ENCODE assay signal across 3 cellular contexts in the genomic region with DNA sequence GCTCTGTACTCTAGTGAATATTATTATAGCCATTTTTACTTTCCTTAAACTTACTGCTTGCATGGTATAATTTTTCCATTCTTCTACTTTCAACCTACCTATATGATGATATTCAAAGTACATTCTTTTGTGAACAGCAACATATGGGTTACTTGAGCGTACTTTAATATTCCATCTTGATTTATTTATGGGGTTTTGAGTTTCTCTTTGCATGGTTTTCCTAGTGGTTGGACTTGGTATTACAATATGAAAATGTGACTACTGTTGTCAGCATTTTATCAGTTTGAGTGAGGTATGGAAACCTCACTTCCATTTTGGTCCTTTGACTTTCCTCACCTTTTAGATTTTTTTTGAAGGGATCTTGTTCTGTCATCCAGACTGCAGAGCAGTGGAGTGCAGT.
TF ChIP-seq lines count a peak whose summit lies in the region.

No MANE protein-coding gene starts in this region.

TF ChIP-seq in SK-N-SH, 30 proteins besides CTCF, POLR2A, EP300 and RAD21 (continued from another document):
- no peak for TF ChIP-seq CHD2 (IDR thresholded peaks at IDR 0.05; ENCODE audit: low read length, partially characterized antibody)
- no peak for TF ChIP-seq RXRA (IDR thresholded peaks at IDR 0.05; ENCODE audit: borderline replicate concordance, low read depth)
- TF ChIP-seq, protein P1, sequence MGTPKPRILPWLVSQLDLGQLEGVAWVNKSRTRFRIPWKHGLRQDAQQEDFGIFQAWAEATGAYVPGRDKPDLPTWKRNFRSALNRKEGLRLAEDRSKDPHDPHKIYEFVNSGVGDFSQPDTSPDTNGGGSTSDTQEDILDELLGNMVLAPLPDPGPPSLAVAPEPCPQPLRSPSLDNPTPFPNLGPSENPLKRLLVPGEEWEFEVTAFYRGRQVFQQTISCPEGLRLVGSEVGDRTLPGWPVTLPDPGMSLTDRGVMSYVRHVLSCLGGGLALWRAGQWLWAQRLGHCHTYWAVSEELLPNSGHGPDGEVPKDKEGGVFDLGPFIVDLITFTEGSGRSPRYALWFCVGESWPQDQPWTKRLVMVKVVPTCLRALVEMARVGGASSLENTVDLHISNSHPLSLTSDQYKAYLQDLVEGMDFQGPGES (IDR thresholded peaks at IDR 0.05; ENCODE audit: low read depth, low read length): no peak
- TF ChIP-seq, protein P2, sequence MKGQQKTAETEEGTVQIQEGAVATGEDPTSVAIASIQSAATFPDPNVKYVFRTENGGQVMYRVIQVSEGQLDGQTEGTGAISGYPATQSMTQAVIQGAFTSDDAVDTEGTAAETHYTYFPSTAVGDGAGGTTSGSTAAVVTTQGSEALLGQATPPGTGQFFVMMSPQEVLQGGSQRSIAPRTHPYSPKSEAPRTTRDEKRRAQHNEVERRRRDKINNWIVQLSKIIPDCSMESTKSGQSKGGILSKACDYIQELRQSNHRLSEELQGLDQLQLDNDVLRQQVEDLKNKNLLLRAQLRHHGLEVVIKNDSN (IDR thresholded peaks at IDR 0.05; ENCODE audit: borderline replicate concordance, low read depth): no peak
- TF ChIP-seq EZH2phosphoT487 (IDR thresholded peaks at IDR 0.05; ENCODE audit: borderline replicate concordance, low read depth): no peak
- TF ChIP-seq JUND (IDR thresholded peaks at IDR 0.05): no peak
TF ChIP-seq in SK-N-SH: peak in this region for 0.

TF ChIP-seq in SK-N-SH treated with all-trans-retinoic acid at 6 μM for 48 hours, 23 proteins besides CTCF, POLR2A, EP300 and RAD21:
- TF ChIP-seq, protein P3, sequence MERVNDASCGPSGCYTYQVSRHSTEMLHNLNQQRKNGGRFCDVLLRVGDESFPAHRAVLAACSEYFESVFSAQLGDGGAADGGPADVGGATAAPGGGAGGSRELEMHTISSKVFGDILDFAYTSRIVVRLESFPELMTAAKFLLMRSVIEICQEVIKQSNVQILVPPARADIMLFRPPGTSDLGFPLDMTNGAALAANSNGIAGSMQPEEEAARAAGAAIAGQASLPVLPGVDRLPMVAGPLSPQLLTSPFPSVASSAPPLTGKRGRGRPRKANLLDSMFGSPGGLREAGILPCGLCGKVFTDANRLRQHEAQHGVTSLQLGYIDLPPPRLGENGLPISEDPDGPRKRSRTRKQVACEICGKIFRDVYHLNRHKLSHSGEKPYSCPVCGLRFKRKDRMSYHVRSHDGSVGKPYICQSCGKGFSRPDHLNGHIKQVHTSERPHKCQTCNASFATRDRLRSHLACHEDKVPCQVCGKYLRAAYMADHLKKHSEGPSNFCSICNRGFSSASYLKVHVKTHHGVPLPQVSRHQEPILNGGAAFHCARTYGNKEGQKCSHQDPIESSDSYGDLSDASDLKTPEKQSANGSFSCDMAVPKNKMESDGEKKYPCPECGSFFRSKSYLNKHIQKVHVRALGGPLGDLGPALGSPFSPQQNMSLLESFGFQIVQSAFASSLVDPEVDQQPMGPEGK (CRISPR knock-in tag; IDR thresholded peaks at IDR 0.05; ENCODE audit: borderline replicate concordance): no peak
- TF ChIP-seq TOX (CRISPR knock-in tag; IDR thresholded peaks at IDR 0.05; ENCODE audit: borderline replicate concordance) (no peak), ZFP3 (CRISPR knock-in tag; IDR thresholded peaks at IDR 0.05) (no peak), ZNF565 (CRISPR knock-in tag; conservative IDR thresholded peaks at IDR 0.05; ENCODE audit: low read depth) (no peak), ZFP30 (CRISPR knock-in tag; IDR thresholded peaks at IDR 0.05) (no peak), SNAI2 (CRISPR knock-in tag; IDR thresholded peaks at IDR 0.05) (no peak), ZNF8 (CRISPR knock-in tag; IDR thresholded peaks at IDR 0.05) (no peak)
- TF ChIP-seq, protein P4, sequence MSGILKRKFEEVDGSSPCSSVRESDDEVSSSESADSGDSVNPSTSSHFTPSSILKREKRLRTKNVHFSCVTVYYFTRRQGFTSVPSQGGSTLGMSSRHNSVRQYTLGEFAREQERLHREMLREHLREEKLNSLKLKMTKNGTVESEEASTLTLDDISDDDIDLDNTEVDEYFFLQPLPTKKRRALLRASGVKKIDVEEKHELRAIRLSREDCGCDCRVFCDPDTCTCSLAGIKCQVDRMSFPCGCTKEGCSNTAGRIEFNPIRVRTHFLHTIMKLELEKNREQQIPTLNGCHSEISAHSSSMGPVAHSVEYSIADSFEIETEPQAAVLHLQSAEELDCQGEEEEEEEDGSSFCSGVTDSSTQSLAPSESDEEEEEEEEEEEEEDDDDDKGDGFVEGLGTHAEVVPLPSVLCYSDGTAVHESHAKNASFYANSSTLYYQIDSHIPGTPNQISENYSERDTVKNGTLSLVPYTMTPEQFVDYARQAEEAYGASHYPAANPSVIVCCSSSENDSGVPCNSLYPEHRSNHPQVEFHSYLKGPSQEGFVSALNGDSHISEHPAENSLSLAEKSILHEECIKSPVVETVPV (CRISPR knock-in tag; IDR thresholded peaks at IDR 0.05): no peak

TF ChIP-seq in endothelial cell of umbilical vein, 7 proteins besides CTCF, POLR2A, EP300 and RAD21 (continued from another document):
- TF ChIP-seq POLR2AphosphoS5 (IDR thresholded peaks at IDR 0.05; ENCODE audit: insufficient read depth, low read depth, low read length) (no peak), MYC (IDR thresholded peaks at IDR 0.05; ENCODE audit: low read depth, low read length) (no peak), FOS (IDR thresholded peaks at IDR 0.05; ENCODE audit: borderline replicate concordance, insufficient read depth, low read length) (no peak), JUN (IDR thresholded peaks at IDR 0.05; ENCODE audit: borderline replicate concordance, insufficient read depth, insufficient read length, low read depth) (no peak)
TF ChIP-seq in endothelial cell of umbilical vein: peak in this region for 0.
